7 cellular contexts compared by ENCODE assay signal in the genomic region with DNA sequence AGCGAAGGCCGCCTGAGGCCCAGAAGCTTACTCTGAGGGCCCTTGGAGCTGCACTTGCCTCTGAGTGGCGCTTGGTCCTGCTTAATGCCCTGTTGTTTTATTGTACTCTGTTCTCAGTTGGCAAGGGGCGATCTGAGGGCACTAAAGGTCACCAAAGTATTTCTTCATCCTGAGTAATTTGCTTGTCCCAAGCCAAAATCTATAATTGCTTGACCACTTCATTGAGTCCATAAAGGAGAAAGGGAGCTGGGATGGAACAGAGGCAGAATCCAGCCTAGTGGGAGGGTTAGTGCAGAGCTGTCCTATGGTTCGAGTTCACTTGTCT. TPM values are rescaled to one million over a fixed set of nuclear protein-coding genes. Genes with fewer than 3 reads are reported as not detected.
A peak's percentile ranks its signal among the peaks of the same experiment; 100 is the strongest.
DNase-seq lines count a peak whose midpoint lies in the region; ATAC-seq and TF ChIP-seq lines count a peak whose summit lies in the region.

No MANE protein-coding gene starts in this region.

- BruUV-seq in HCT116 (replicated peaks; lab: Mats Ljungman, UMichigan) = no TSS peak

- intact Hi-C loops in HCT116 (cut with micrococcal nuclease) = loop anchor here (1.0 kb wide), 1 partner anchor 49 kb away; no protein-coding TSS in a partner anchor

- H3K4me3 ChIP-seq in HCT116 (replicated peaks in 1 of 2; ENCODE audit: low read depth in 1 of 2, low read length in 2 of 2) = peak overlapping the region; percentile 78 to 95; a peak in 1 of 4 replicates
- H3K4me3 ChIP-seq in SU-DHL-6 (ENCODE audit: insufficient read depth, low read length, poor library complexity, severe bottlenecking) = peak overlapping the region; percentile 84
- H3K4me3 ChIP-seq in fibroblast of lung (replicated peaks in 1 of 4; ENCODE audit: control extremely low read depth in 1 of 4, insufficient read depth in 1 of 4, low read depth in 3 of 4, low read length in 4 of 4) = peak overlapping the region in 2 of 4 experiments; percentile 21 to 93
- peak overlapping the region; percentile 67 to 96 (median 84) for H3K4me3 ChIP-seq in skeletal muscle tissue (ENCODE audit: low read length in 3 of 3)

- RAD21 ChIA-PET in HCT116 (lab: Charles Lee; ENCODE audit: low non-redundant PET in 1 of 2, low total read pairs in 2 of 2, uncharacterized antibody in 2 of 2, unreplicated experiment in 2 of 2) = interaction anchor here (1.8 to 2.1 kb wide), 2 partner anchors 48 to 49 kb away, joined by 8 to 9 read pairs; no protein-coding TSS in a partner anchor

- H3K9ac ChIP-seq in HCT116 (ENCODE audit: low read length) (peak overlapping the region; percentile 90; the same call in 1 of the 2 replicates), SU-DHL-6 (ENCODE audit: low read length) (no peak overlapping the region), fibroblast of lung (ENCODE audit: insufficient read depth, low read length) (no peak overlapping the region), skeletal muscle tissue (ENCODE audit: low read depth in 1 of 3, low read length in 3 of 3) (peak overlapping the region in 2 of 3 donors; percentile 92 to 93)

- peaks cover 5% of the 10 kb centered on the region; the same call in 1 of the 2 replicates for H3F3A ChIP-seq in SU-DHL-6 (ENCODE audit: insufficient read depth)

- H4K20me1 ChIP-seq in HCT116 (ENCODE audit: insufficient read depth) = no peaks in the 10 kb centered on the region
- H4K20me1 ChIP-seq in SU-DHL-6 (ENCODE audit: low read depth, low read length) = no peaks in the 10 kb centered on the region
- H4K20me1 ChIP-seq in fibroblast of lung (ENCODE audit: control insufficient read depth, extremely low read depth, insufficient read depth, low read length) = no peaks in the 10 kb centered on the region

- H3K27ac ChIP-seq in HCT116 (ENCODE audit: low read depth, low read length) (peak overlapping the region; percentile 77; the same call in 1 of the 2 replicates), SU-DHL-6 (ENCODE audit: low read depth, low read length) (no peak overlapping the region), fibroblast of lung (ENCODE audit: insufficient read depth, low read length) (no peak overlapping the region), skeletal muscle tissue (ENCODE audit: low read depth, low read length) (peak overlapping the region; percentile 74)

- TF ChIP-seq POLR2A in HCT116 (IDR thresholded peaks at IDR 0.05; ENCODE audit: borderline replicate concordance, extremely low read depth, insufficient read depth, insufficient read length) = no peak

- no peaks in the 10 kb centered on the region for H3K9me2 ChIP-seq in HCT116 (ENCODE audit: insufficient read depth)
- H3K9me2 ChIP-seq in SU-DHL-6 (replicated peaks; ENCODE audit: insufficient read depth, low read length) = no peaks in the 10 kb centered on the region

- DNase-seq in HCT116 (ENCODE audit: low read depth, low spot score) (no peak), fibroblast of lung (ENCODE audit: low read depth in 2 of 2) (no peak), NCI-H446 (lab: John Stamatoyannopoulos, UW) (no peak), NCI-H1930 (lab: John Stamatoyannopoulos, UW) (no peak)
- no peak for DNase-seq in stimulated activated CD4-positive, alpha-beta T cell treated with anti-CD3 and anti-CD28 coated beads, Interleukin-1b, Interleukin-23, amount 100 ng/mL, for 48 hours

- CTCF ChIA-PET in HCT116 (lab: Charles Lee) = interaction anchor here (1.4 to 10.6 kb wide), 2 partner anchors 13 to 48 kb away, joined by 3 to 397 read pairs; no protein-coding TSS in a partner anchor

- H3K36me3 ChIP-seq in HCT116 (ENCODE audit: control insufficient read depth in 1 of 2, insufficient read depth in 2 of 2, low read length in 2 of 2) = no peaks in the 10 kb centered on the region
- H3K36me3 ChIP-seq in SU-DHL-6 (ENCODE audit: low read length) = no peaks in the 10 kb centered on the region
- H3K36me3 ChIP-seq in fibroblast of lung (ENCODE audit: control insufficient read depth, insufficient read depth, low read length) = peaks cover 1% of the 10 kb centered on the region
- H3K36me3 ChIP-seq in skeletal muscle tissue (ENCODE audit: control insufficient read depth in 3 of 3, insufficient read depth in 3 of 3, low read length in 3 of 3) = no peaks in the 10 kb centered on the region

- peak overlapping the region; percentile 100 for H3K4me2 ChIP-seq in HCT116 (ENCODE audit: low read length)
- peak overlapping the region; percentile 76 for H3K4me2 ChIP-seq in SU-DHL-6 (ENCODE audit: low read depth, low read length, poor library complexity, severe bottlenecking)
- peak overlapping the region; percentile 21 for H3K4me2 ChIP-seq in fibroblast of lung (ENCODE audit: extremely low read depth, insufficient read depth, low read length)

- ATAC-seq in HCT116 = no peak

- no peak for TF ChIP-seq RAD21 in HCT116 (IDR thresholded peaks at IDR 0.05; ENCODE audit: low read depth)

- POLR2A ChIA-PET in HCT116 (lab: Charles Lee) = interaction anchor here (1.2 kb wide), 1 partner anchor 24 kb away, joined by 3 read pairs; no protein-coding TSS in a partner anchor

- no peak for TF ChIP-seq CTCF in HCT116 (IDR thresholded peaks at IDR 0.05 in 2 of 3, conservative IDR thresholded peaks at IDR 0.05 in 1 of 3; ENCODE audit: borderline replicate concordance in 1 of 3, insufficient read depth in 1 of 3, low read depth in 2 of 3, low read length in 2 of 3)
- TF ChIP-seq CTCF in SU-DHL-6 (IDR thresholded peaks at IDR 0.05; ENCODE audit: insufficient read depth, low read length, poor library complexity, severe bottlenecking) = no peak
- TF ChIP-seq CTCF in fibroblast of lung (conservative IDR thresholded peaks at IDR 0.05 in 1 of 2, IDR thresholded peaks at IDR 0.05 in 1 of 2; ENCODE audit: low read depth in 1 of 2, low read length in 2 of 2) = no peak

- H3K9me3 ChIP-seq in HCT116 (ENCODE audit: control insufficient read depth in 1 of 2, insufficient read depth in 1 of 2, low read depth in 1 of 2, low read length in 2 of 2) (no peaks in the 10 kb centered on the region), SU-DHL-6 (ENCODE audit: insufficient read depth, low read length) (no peaks in the 10 kb centered on the region), fibroblast of lung (ENCODE audit: control insufficient read depth, insufficient read depth, low read depth, low read length) (no peaks in the 10 kb centered on the region), skeletal muscle tissue (ENCODE audit: control insufficient read depth in 3 of 3, low read length in 3 of 3) (no peaks in the 10 kb centered on the region)

- H3K79me2 ChIP-seq in HCT116 (ENCODE audit: insufficient read depth, low read length) (peaks cover 39% of the 10 kb centered on the region; the same call in 1 of the 2 replicates), SU-DHL-6 (ENCODE audit: insufficient read depth, low read length) (peaks cover 15% of the 10 kb centered on the region; the same call in 1 of the 2 replicates), fibroblast of lung (ENCODE audit: control insufficient read depth, insufficient read depth, low read length) (peaks cover 43% of the 10 kb centered on the region)

- H2AFZ ChIP-seq in HCT116 (ENCODE audit: low read depth, low read length, poor library complexity, severe bottlenecking) (peak overlapping the region; percentile 79), SU-DHL-6 (ENCODE audit: low read depth, low read length, severe bottlenecking) (no peak overlapping the region), fibroblast of lung (ENCODE audit: low read length) (no peak overlapping the region)

- H3K27me3 ChIP-seq in HCT116 (ENCODE audit: insufficient read depth, low read length) (no peaks in the 10 kb centered on the region), SU-DHL-6 (ENCODE audit: low read length) (no peaks in the 10 kb centered on the region), fibroblast of lung (ENCODE audit: control insufficient read depth, insufficient read depth, low read length) (peaks cover 2% of the 10 kb centered on the region), skeletal muscle tissue (ENCODE audit: control insufficient read depth in 3 of 3, insufficient read depth in 3 of 3, low read length in 3 of 3) (no peaks in the 10 kb centered on the region)

- H3K4me1 ChIP-seq in HCT116 (ENCODE audit: control insufficient read depth in 1 of 2, insufficient read depth in 2 of 2, low read length in 2 of 2) = peaks cover 38 to 57% of the 10 kb centered on the region in 2 experiments
- peaks cover 20% of the 10 kb centered on the region for H3K4me1 ChIP-seq in fibroblast of lung (ENCODE audit: control insufficient read depth, extremely low read depth, insufficient read depth, low read length)
- peaks cover 44 to 53% (median 47%) of the 10 kb centered on the region in 3 donors for H3K4me1 ChIP-seq in skeletal muscle tissue (ENCODE audit: control insufficient read depth in 3 of 3, insufficient read depth in 3 of 3, low read length in 3 of 3)

TF ChIP-seq in HCT116, 20 proteins besides CTCF, POLR2A, EP300 and RAD21:
- 0 out of 2 replicates have a peak, but pooled peaks have one; percentile 6 for TF ChIP-seq CBX3 (IDR thresholded peaks at IDR 0.05; ENCODE audit: low read depth)
- TF ChIP-seq, protein P1, sequence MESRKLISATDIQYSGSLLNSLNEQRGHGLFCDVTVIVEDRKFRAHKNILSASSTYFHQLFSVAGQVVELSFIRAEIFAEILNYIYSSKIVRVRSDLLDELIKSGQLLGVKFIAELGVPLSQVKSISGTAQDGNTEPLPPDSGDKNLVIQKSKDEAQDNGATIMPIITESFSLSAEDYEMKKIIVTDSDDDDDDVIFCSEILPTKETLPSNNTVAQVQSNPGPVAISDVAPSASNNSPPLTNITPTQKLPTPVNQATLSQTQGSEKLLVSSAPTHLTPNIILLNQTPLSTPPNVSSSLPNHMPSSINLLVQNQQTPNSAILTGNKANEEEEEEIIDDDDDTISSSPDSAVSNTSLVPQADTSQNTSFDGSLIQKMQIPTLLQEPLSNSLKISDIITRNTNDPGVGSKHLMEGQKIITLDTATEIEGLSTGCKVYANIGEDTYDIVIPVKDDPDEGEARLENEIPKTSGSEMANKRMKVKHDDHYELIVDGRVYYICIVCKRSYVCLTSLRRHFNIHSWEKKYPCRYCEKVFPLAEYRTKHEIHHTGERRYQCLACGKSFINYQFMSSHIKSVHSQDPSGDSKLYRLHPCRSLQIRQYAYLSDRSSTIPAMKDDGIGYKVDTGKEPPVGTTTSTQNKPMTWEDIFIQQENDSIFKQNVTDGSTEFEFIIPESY (IDR thresholded peaks at IDR 0.05; ENCODE audit: extremely low read depth, insufficient replicate concordance, low read length) = no peak

RNA-seq across cellular contexts. Expression of gene NUAK2, which starts 0.4 kb away (rescaled TPM):
- total RNA-seq in HCT116 (2021; ENCODE audit: unreplicated experiment) (3.0 TPM), fibroblast of lung (1.0 and 1.7 TPM in 2 replicates), skeletal muscle tissue (1.0 TPM)
- polyA plus RNA-seq in HCT116 (2012) = 1.4 and 1.5 TPM in 2 replicates
- 2.0 and 4.9 TPM in 2 replicates for polyA plus RNA-seq in fibroblast of lung
- 2.4 and 5.6 TPM in 2 replicates for polyA plus RNA-seq in fibroblast of lung (2012)
- polyA minus RNA-seq in fibroblast of lung (ENCODE audit: low replicate concordance) = 4.1 and 13.6 TPM in 2 replicates

RNA-seq across cellular contexts. Expression of gene KLHDC8A, which starts 34.8 kb away (rescaled TPM):
- total RNA-seq in HCT116 (2021; ENCODE audit: unreplicated experiment) = 0.49 TPM
- 0.17 TPM in 2 replicates for polyA plus RNA-seq in HCT116 (2012)
- total RNA-seq in fibroblast of lung = not detected in 2 replicates
- not detected in 2 replicates for polyA plus RNA-seq in fibroblast of lung
- not detected in 2 replicates for polyA plus RNA-seq in fibroblast of lung (2012)
- polyA minus RNA-seq in fibroblast of lung (ENCODE audit: low replicate concordance) = not detected in 2 replicates
- 0.52 TPM for total RNA-seq in skeletal muscle tissue

Comparison
In these comparisons a context has a peak if more than half of its experiments do, and no peak if none do; other contexts are left out.
1. H3K27ac ChIP-seq: peak in HCT116 (single experiment) and skeletal muscle tissue (single experiment); none in SU-DHL-6 (single experiment) and fibroblast of lung (single experiment).
2. H3K4me2 ChIP-seq: peak in every context shown above with its lines; median percentile 100 in HCT116; 76 in SU-DHL-6; 21 in fibroblast of lung.
3. H3K9ac ChIP-seq: peak in HCT116 (single experiment) and skeletal muscle tissue (2 of 3); none in SU-DHL-6 (single experiment) and fibroblast of lung (single experiment).